In the genomic region with DNA sequence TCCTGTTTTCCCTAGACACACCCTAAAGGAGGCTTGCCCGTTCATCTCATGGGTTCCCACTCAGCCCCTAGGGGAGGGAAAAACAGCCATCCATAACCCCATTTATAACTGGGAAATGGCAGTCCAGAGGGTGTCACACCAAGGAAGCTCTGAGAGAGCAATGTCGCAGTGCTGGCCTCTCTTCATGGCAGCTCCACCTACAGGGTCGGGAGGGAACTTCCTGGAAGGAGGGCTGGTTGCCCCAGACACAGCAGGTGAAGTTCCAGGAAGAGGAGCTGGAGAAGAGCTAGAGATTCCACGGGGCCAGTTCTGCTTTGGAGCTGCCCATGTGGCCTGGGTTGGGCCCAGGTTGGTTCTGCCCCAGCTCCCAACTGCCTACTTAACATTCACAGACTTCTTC, we compare ENCODE assay signal across 13 cellular contexts. TPM values are rescaled to one million over a fixed set of nuclear protein-coding genes. Genes with fewer than 3 reads are reported as not detected.
DNase-seq lines count a peak whose midpoint lies in the region; TF ChIP-seq lines count a peak whose summit lies in the region.
"Had no signal": no experiment of that assay in that cellular context is flagged by ENCODE, and none has a peak within 500 bp of the region (broad histone marks: within the 10 kb centered on the region; RNA-seq: fewer than 3 reads in every experiment).

No MANE protein-coding gene starts in this region.

- no peaks in the 10 kb centered on the region for H3K36me3 Mint-ChIP-seq in activated naive CD4-positive, alpha-beta T cell treated with anti-CD3 and anti-CD28 coated beads, Interleukin-2, amount 10 ng/mL, durations not matched to agents 7 days and 5 days
- H3K36me3 Mint-ChIP-seq: naive thymus-derived CD8-positive, alpha-beta T cell had no signal

- CTCF ChIA-PET in activated naive CD4-positive, alpha-beta T cell treated with anti-CD3 and anti-CD28 coated beads, Interleukin-2, amount 10 ng/mL, durations not matched to agents 7 days and 5 days (lab: Charles Lee): interaction anchor here (1.6 kb wide), 1 partner anchor 166 kb away, joined by 3 read pairs; no protein-coding TSS in a partner anchor

- H3K27me3 ChIP-seq in colonic mucosa: no peaks in the 10 kb centered on the region

- DNase-seq in NCI-H524 (lab: John Stamatoyannopoulos, UW): peak; percentile 29 to 52
- no peak for DNase-seq in NCI-H524 treated with DMSO at 0.1 percent for 48 hours (lab: John Stamatoyannopoulos, UW)
- DNase-seq in MV-4-11 (lab: John Stamatoyannopoulos, UW): peak; percentile 17
- peak; percentile 66 for DNase-seq in colonic mucosa
- no peak for DNase-seq in retinal pigment epithelial cell (ENCODE audit: low read depth)
- DNase-seq in activated T-cell treated with anti-CD3 and anti-CD28 coated beads, Interleukin-2, amount 50 U/mL, for 1 hour: no peak
- DNase-seq in activated naive CD4-positive, alpha-beta T cell treated with anti-CD3 and anti-CD28 coated beads, Interleukin-2, amount 10 ng/mL, durations not matched to agents 7 days and 5 days: no peak
- DNase-seq in activated CD8-positive, alpha-beta memory T cell treated with anti-CD3 and anti-CD28 coated beads, Interleukin-2, amount 50 U/mL, for 48 hours: no peak
- DNase-seq: foreskin melanocyte; naive thymus-derived CD8-positive, alpha-beta T cell had no signal

- TF ChIP-seq CTCF in colonic mucosa (IDR thresholded peaks at IDR 0.05): peak; percentile 32
- peak; percentile 70 for TF ChIP-seq CTCF in retinal pigment epithelial cell (conservative IDR thresholded peaks at IDR 0.05; ENCODE audit: low read depth, low read length)

- no peaks in the 10 kb centered on the region for H3K36me3 ChIP-seq in colonic mucosa
- H3K36me3 ChIP-seq: SJSA1 had no signal

- no peak overlapping the region for H3K27ac ChIP-seq in colonic mucosa
- H3K27ac ChIP-seq: SJSA1 had no signal

- no peak overlapping the region for H3K4me3 ChIP-seq in colonic mucosa
- no peak overlapping the region for H3K4me3 ChIP-seq in retinal pigment epithelial cell (ENCODE audit: low read length)
- H3K4me3 ChIP-seq: SJSA1 had no signal

- no peak overlapping the region for H3K9ac ChIP-seq in colonic mucosa (ENCODE audit: low read depth in 2 of 2, low read length in 2 of 2)

- no peaks in the 10 kb centered on the region for H3K4me1 Mint-ChIP-seq in activated naive CD4-positive, alpha-beta T cell treated with anti-CD3 and anti-CD28 coated beads, Interleukin-2, amount 10 ng/mL, durations not matched to agents 7 days and 5 days
- H3K4me1 Mint-ChIP-seq: activated naive CD4-positive, alpha-beta T cell treated with anti-CD3 and anti-CD28 coated beads, Interleukin-2, amount 50 U/mL, for 24 hours; B cell; naive thymus-derived CD8-positive, alpha-beta T cell had no signal

- H3K27me3 Mint-ChIP-seq in activated naive CD4-positive, alpha-beta T cell treated with anti-CD3 and anti-CD28 coated beads, Interleukin-2, amount 10 ng/mL, durations not matched to agents 7 days and 5 days: peaks cover 75% of the 10 kb centered on the region

- no peak overlapping the region for H3K27ac Mint-ChIP-seq in activated naive CD4-positive, alpha-beta T cell treated with anti-CD3 and anti-CD28 coated beads, Interleukin-2, amount 10 ng/mL, durations not matched to agents 7 days and 5 days
- H3K27ac Mint-ChIP-seq: activated naive CD4-positive, alpha-beta T cell treated with anti-CD3 and anti-CD28 coated beads, Interleukin-2, amount 50 U/mL, for 24 hours; B cell; naive thymus-derived CD8-positive, alpha-beta T cell had no signal

- no peaks in the 10 kb centered on the region for H3K4me1 ChIP-seq in colonic mucosa
- H3K4me1 ChIP-seq: SJSA1 had no signal

- H3K4me3 Mint-ChIP-seq in activated naive CD4-positive, alpha-beta T cell treated with anti-CD3 and anti-CD28 coated beads, Interleukin-2, amount 10 ng/mL, durations not matched to agents 7 days and 5 days: no peak overlapping the region
- H3K4me3 Mint-ChIP-seq: activated naive CD4-positive, alpha-beta T cell treated with anti-CD3 and anti-CD28 coated beads, Interleukin-2, amount 50 U/mL, for 24 hours; B cell; naive thymus-derived CD8-positive, alpha-beta T cell had no signal

- intact Hi-C loops in colonic mucosa (cut with DNase I): no loop called here

- no peaks in the 10 kb centered on the region for H3K9me3 ChIP-seq in colonic mucosa

- peaks cover 3% of the 10 kb centered on the region for H3K9me3 Mint-ChIP-seq in activated naive CD4-positive, alpha-beta T cell treated with anti-CD3 and anti-CD28 coated beads, Interleukin-2, amount 10 ng/mL, durations not matched to agents 7 days and 5 days
- H3K9me3 Mint-ChIP-seq: activated naive CD4-positive, alpha-beta T cell treated with anti-CD3 and anti-CD28 coated beads, Interleukin-2, amount 50 U/mL, for 24 hours had no signal

RNA-seq across cellular contexts. Expression of a gene that starts 22.3 kb away (rescaled TPM):
- 1 to 10 TPM in 1 of 2 donors, under 1 TPM in 1; 0.79 to 1.1 TPM for total RNA-seq in colonic mucosa
- total RNA-seq: B cell; naive thymus-derived CD8-positive, alpha-beta T cell; SJSA1 had no signal

Comparison
In these comparisons a context has a peak if more than half of its experiments do, and no peak if none do; other contexts are left out.
1. DNase-seq: peak in NCI-H524 (2 of 2), MV-4-11 (single experiment) and colonic mucosa (single experiment); none in NCI-H524 treated with DMSO at 0.1 percent for 48 hours (single experiment), retinal pigment epithelial cell (single experiment), activated T-cell treated with anti-CD3 and anti-CD28 coated beads, Interleukin-2, amount 50 U/mL, for 1 hour (single experiment), activated naive CD4-positive, alpha-beta T cell treated with anti-CD3 and anti-CD28 coated beads, Interleukin-2, amount 10 ng/mL, durations not matched to agents 7 days and 5 days (single experiment) and activated CD8-positive, alpha-beta memory T cell treated with anti-CD3 and anti-CD28 coated beads, Interleukin-2, amount 50 U/mL, for 48 hours (single experiment).